8 cellular contexts compared by ENCODE assay signal in the genomic region with DNA sequence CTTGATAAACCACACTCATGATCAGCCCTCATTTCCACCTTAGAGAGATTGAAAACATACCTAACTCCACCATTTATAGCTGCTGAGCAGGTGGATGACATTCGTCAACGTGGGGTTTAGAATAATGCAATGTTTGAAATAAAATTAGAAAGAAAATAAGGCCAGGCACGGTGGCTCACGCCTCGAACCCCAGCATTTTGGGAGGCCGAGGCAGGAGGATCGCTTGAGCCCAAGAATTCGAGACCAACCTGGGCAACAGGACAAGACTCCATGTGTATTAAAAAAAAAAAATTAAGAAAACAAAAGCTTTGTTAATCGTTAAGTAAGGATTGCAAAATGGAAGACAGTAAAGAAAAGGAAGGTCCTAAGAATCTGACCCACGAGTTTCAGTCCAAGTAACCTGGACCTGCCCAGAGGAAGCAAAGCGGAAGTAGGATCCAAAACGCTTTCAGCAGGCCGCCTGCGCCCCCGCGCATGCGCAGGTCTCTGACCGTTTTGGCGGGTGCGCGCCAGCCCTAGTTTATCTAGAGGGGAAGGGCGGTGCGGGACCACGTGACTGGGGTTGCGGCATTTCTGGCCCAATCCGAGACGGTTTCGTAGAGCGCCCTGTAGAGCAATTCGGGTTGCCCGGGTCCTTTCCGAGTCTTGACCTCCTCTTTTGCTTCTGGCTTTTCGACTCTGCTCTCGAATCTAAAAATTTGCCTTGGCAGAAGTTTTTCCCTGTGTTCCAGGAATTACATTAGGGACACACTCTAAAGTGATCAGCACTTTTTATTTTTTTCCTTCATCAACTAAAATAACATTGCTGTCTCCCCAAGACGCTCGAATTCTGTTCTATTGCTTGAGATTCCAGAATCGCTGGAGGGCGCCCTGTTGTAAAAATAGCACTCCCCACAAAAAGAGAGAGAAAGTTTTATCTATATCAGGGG. TPM values are rescaled to one million over a fixed set of nuclear protein-coding genes. Genes with fewer than 3 reads are reported as not detected.
DNase-seq lines count a peak whose midpoint lies in the region; ATAC-seq, FAIRE-seq and TF ChIP-seq lines count a peak whose summit lies in the region.

No MANE protein-coding gene starts in this region.

- peak overlapping the region; percentile 7; the same call in 1 of the 2 replicates for H3K9ac ChIP-seq in KMS-11

- H3K4me2 ChIP-seq in KMS-11 (peak overlapping the region; percentile 33), osteoblast (ENCODE audit: insufficient read depth, low read length) (peak overlapping the region; percentile 80)

- peak; percentile 93 for ATAC-seq in GM21528 (IDR thresholded peaks at IDR 0.05; ENCODE audit: low FRiP score, unreplicated experiment)
- peak; percentile 99 to 100 for ATAC-seq in activated naive CD4-positive, alpha-beta T cell treated with anti-CD3 and anti-CD28 coated beads, Interleukin-2, amount 50 U/mL, for 72 hours

- H3K27ac ChIP-seq in KMS-11: peak overlapping the region; percentile 31
- H3K27ac ChIP-seq in SJSA1: peak overlapping the region; percentile 62
- peak overlapping the region; percentile 77 for H3K27ac ChIP-seq in osteoblast (ENCODE audit: low read depth, low read length)
- peak overlapping the region; percentile 55 to 84 for H3K27ac ChIP-seq in testis

- no peaks in the 10 kb centered on the region for H3K79me2 ChIP-seq in KMS-11 (ENCODE audit: insufficient read depth, low read depth)
- no peaks in the 10 kb centered on the region for H3K79me2 ChIP-seq in osteoblast (ENCODE audit: insufficient read depth, low read length)

- H3K27me3 Mint-ChIP-seq in glutamatergic neuron (ENCODE audit: unreplicated experiment): no peaks in the 10 kb centered on the region

- H3K36me3 ChIP-seq in KMS-11 (ENCODE audit: insufficient read depth): no peaks in the 10 kb centered on the region
- no peaks in the 10 kb centered on the region for H3K36me3 ChIP-seq in SJSA1
- peaks cover 2% of the 10 kb centered on the region for H3K36me3 ChIP-seq in osteoblast (ENCODE audit: insufficient read depth, low read length)
- no peaks in the 10 kb centered on the region for H3K36me3 ChIP-seq in testis (ENCODE audit: low read depth, missing control alignments)

- H4K20me1 ChIP-seq in KMS-11 (ENCODE audit: insufficient read depth) (no peaks in the 10 kb centered on the region), osteoblast (ENCODE audit: insufficient read depth, low read length) (no peaks in the 10 kb centered on the region)

- TF ChIP-seq CTCF in D721Med (IDR thresholded peaks at IDR 0.05; ENCODE audit: insufficient read depth, missing control alignments) (peak; percentile 25), KMS-11 (conservative IDR thresholded peaks at IDR 0.05; ENCODE audit: low read depth, low read length) (peak; percentile 71), glutamatergic neuron (IDR thresholded peaks at IDR 0.05; ENCODE audit: partially characterized antibody, unreplicated experiment) (no peak), osteoblast (IDR thresholded peaks at IDR 0.05; ENCODE audit: extremely low read depth, low read depth, low read length) (peak; percentile 57), testis (IDR thresholded peaks at IDR 0.05) (peak in 1 of 3 experiments; percentile 12)

- peak overlapping the region; percentile 55 for H2AFZ ChIP-seq in KMS-11 (ENCODE audit: low read depth)
- peak overlapping the region; percentile 83 for H2AFZ ChIP-seq in osteoblast (ENCODE audit: low read length)

- H3K4me3 Mint-ChIP-seq in glutamatergic neuron (ENCODE audit: unreplicated experiment): peak overlapping the region; percentile 88

- H3K9me3 ChIP-seq in SJSA1 (replicated peaks) (no peaks in the 10 kb centered on the region), osteoblast (ENCODE audit: low read depth, low read length) (no peaks in the 10 kb centered on the region), testis (no peaks in the 10 kb centered on the region)

- H3K9me3 Mint-ChIP-seq in activated naive CD4-positive, alpha-beta T cell treated with anti-CD3 and anti-CD28 coated beads, Interleukin-2, amount 50 U/mL, for 72 hours: no peaks in the 10 kb centered on the region
- no peaks in the 10 kb centered on the region for H3K9me3 Mint-ChIP-seq in glutamatergic neuron (ENCODE audit: unreplicated experiment)

- H3K27me3 ChIP-seq in KMS-11 (ENCODE audit: insufficient read depth, low read depth): no peaks in the 10 kb centered on the region
- H3K27me3 ChIP-seq in SJSA1 (replicated peaks): no peaks in the 10 kb centered on the region
- no peaks in the 10 kb centered on the region for H3K27me3 ChIP-seq in osteoblast (ENCODE audit: insufficient read depth, low read length)
- H3K27me3 ChIP-seq in testis: no peaks in the 10 kb centered on the region

- peak overlapping the region; percentile 93 for H3K4me3 ChIP-seq in KMS-11 (IDR thresholded peaks at IDR 0.05; ENCODE audit: insufficient read depth, low read depth, low read length)
- H3K4me3 ChIP-seq in SJSA1: peak overlapping the region; percentile 24
- H3K4me3 ChIP-seq in osteoblast (ENCODE audit: insufficient read depth, low read length): peak overlapping the region; percentile 68
- H3K4me3 ChIP-seq in testis: peak overlapping the region; percentile 42 to 52

- H3K27ac Mint-ChIP-seq in activated naive CD4-positive, alpha-beta T cell treated with anti-CD3 and anti-CD28 coated beads, Interleukin-2, amount 50 U/mL, for 72 hours: peak overlapping the region; percentile 93 to 99
- H3K27ac Mint-ChIP-seq in glutamatergic neuron (ENCODE audit: unreplicated experiment): peak overlapping the region; percentile 83

- H3K36me3 Mint-ChIP-seq in activated naive CD4-positive, alpha-beta T cell treated with anti-CD3 and anti-CD28 coated beads, Interleukin-2, amount 50 U/mL, for 72 hours: no peaks in the 10 kb centered on the region
- no peaks in the 10 kb centered on the region for H3K36me3 Mint-ChIP-seq in glutamatergic neuron (ENCODE audit: unreplicated experiment)

- FAIRE-seq in D721Med (lab: Jason Lieb, UNC): no peak

- DNase-seq in D721Med (ENCODE audit: insufficient read length, low spot score) (no peak), SJSA1 (ENCODE audit: low read depth in 1 of 2, low spot score in 2 of 2) (peak; percentile 90 to 94), glutamatergic neuron (peak; percentile 92), osteoblast (ENCODE audit: insufficient read length, low spot score, missing footprints) (peak; percentile 97), testis (peak; percentile 97)
- DNase-seq in activated naive CD4-positive, alpha-beta T cell treated with anti-CD3 and anti-CD28 coated beads, Interleukin-2, amount 50 U/mL, for 72 hours (ENCODE audit: low spot score in 2 of 2): peak; percentile 85 to 93

- H3K4me1 Mint-ChIP-seq in glutamatergic neuron (ENCODE audit: low read depth, unreplicated experiment): no peaks in the 10 kb centered on the region

- intact Hi-C loops in testis (cut with DNase I; ENCODE audit: low total_unique reads): no loop called here

- H3K4me1 ChIP-seq in KMS-11 (ENCODE audit: low read depth, poor library complexity, severe bottlenecking): peaks cover 9% of the 10 kb centered on the region
- H3K4me1 ChIP-seq in SJSA1 (replicated peaks): peaks cover 12% of the 10 kb centered on the region
- peaks cover 9% of the 10 kb centered on the region for H3K4me1 ChIP-seq in osteoblast (ENCODE audit: insufficient read depth, low read length)
- peaks cover 3% of the 10 kb centered on the region for H3K4me1 ChIP-seq in testis

- 11 to 12% methylated on average over 36 to 38 of the region's 38 CpGs for WGBS in testis, 2 donors

- no peak for TF ChIP-seq POLR2A in testis (IDR thresholded peaks at IDR 0.05)

RNA-seq across cellular contexts. Expression of gene ANP32E, which starts 22.5 kb away (rescaled TPM):
- 95.3 and 103 TPM in 2 replicates for total RNA-seq in SJSA1 (2014; rRNA removed; shearing (Covaris generic))
- 100 to 1,000 TPM; 181 to 187 TPM for total RNA-seq in activated naive CD4-positive, alpha-beta T cell treated with anti-CD3 and anti-CD28 coated beads, Interleukin-2, amount 50 U/mL, for 72 hours
- 24.3 TPM for total RNA-seq in glutamatergic neuron (ENCODE audit: unreplicated experiment)
- 11.5 and 13.8 TPM in 2 replicates for total RNA-seq in osteoblast
- 10 to 100 TPM in 1 of 2 donors, 1 to 10 TPM in 1; 8.9 to 10.5 TPM for total RNA-seq in testis
- polyA plus RNA-seq in testis (ENCODE audit: insufficient read depth, low read depth, low replicate concordance): 11.8 TPM

RNA-seq across cellular contexts. Expression of gene CA14, which starts 44.1 kb away (rescaled TPM):
- total RNA-seq in SJSA1 (2014; rRNA removed; shearing (Covaris generic)): not detected in 2 replicates
- not detected for total RNA-seq in activated naive CD4-positive, alpha-beta T cell treated with anti-CD3 and anti-CD28 coated beads, Interleukin-2, amount 50 U/mL, for 72 hours
- total RNA-seq in glutamatergic neuron (ENCODE audit: unreplicated experiment) (1.5 TPM), osteoblast (not detected in 2 replicates), testis (under 1 TPM in 1 of 2 donors, not detected in 1; 0.25 TPM)
- 0.98 TPM for polyA plus RNA-seq in testis (ENCODE audit: insufficient read depth, low read depth, low replicate concordance)

RNA-seq across cellular contexts. Expression of gene APH1A, which starts 55.4 kb away (rescaled TPM):
- 113 and 122 TPM in 2 replicates for total RNA-seq in SJSA1 (2014; rRNA removed; shearing (Covaris generic))
- total RNA-seq in activated naive CD4-positive, alpha-beta T cell treated with anti-CD3 and anti-CD28 coated beads, Interleukin-2, amount 50 U/mL, for 72 hours: 100 to 1,000 TPM; 103 to 116 TPM
- 94.2 TPM for total RNA-seq in glutamatergic neuron (ENCODE audit: unreplicated experiment)
- total RNA-seq in osteoblast: 118 and 122 TPM in 2 replicates
- total RNA-seq in testis: 100 to 1,000 TPM in 1 of 2 donors, 10 to 100 TPM in 1; 64.0 to 102 TPM
- 86.2 TPM for polyA plus RNA-seq in testis (ENCODE audit: insufficient read depth, low read depth, low replicate concordance)

RNA-seq across cellular contexts. Expression of gene C1orf54, which starts 59.2 kb away (rescaled TPM):
- total RNA-seq in SJSA1 (2014; rRNA removed; shearing (Covaris generic)): 0.21 TPM in 1 of 2 replicates, not detected in the other
- 1 to 10 TPM in 1 of 2 donors, under 1 TPM in 1; 0.72 to 2.2 TPM for total RNA-seq in activated naive CD4-positive, alpha-beta T cell treated with anti-CD3 and anti-CD28 coated beads, Interleukin-2, amount 50 U/mL, for 72 hours
- total RNA-seq in glutamatergic neuron (ENCODE audit: unreplicated experiment) (1.3 TPM), osteoblast (32.2 and 45.4 TPM in 2 replicates), testis (1 to 10 TPM; 2.9 to 7.0 TPM)
- 23.7 TPM for polyA plus RNA-seq in testis (ENCODE audit: insufficient read depth, low read depth, low replicate concordance)

Comparison
In these comparisons a context has a peak if more than half of its experiments do, and no peak if none do; other contexts are left out.
1. H3K4me3 ChIP-seq: peak in every context shown above with its lines; median percentile 93 in KMS-11; 68 in osteoblast; 47 in testis; 24 in SJSA1.